In genomic region chr3:183584246-183584913, GRCh38 we compare ENCODE assay signal across 9 cellular contexts. TPM values are rescaled to one million over a fixed set of nuclear protein-coding genes. Genes with fewer than 3 reads are reported as not detected.
DNase-seq lines count a peak whose midpoint lies in the region; ATAC-seq and TF ChIP-seq lines count a peak whose summit lies in the region.
"Had no signal": no experiment of that assay in that cellular context is flagged by ENCODE, and none has a peak within 500 bp of the region (broad histone marks: within the 10 kb centered on the region; RNA-seq: fewer than 3 reads in every experiment).

No MANE protein-coding gene starts in this region.

- no peak for TF ChIP-seq CTCF in colonic mucosa (IDR thresholded peaks at IDR 0.05)
- TF ChIP-seq CTCF in testis (IDR thresholded peaks at IDR 0.05): no peak
- TF ChIP-seq CTCF in GM10266 (IDR thresholded peaks at IDR 0.05; ENCODE audit: control insufficient read depth, insufficient read depth, low read depth, missing control alignments): no peak

- in situ Hi-C loops in ACHN (cut with HindIII; ENCODE audit: low pct_ligation_motif_present, low pct_unique_long_range_greater_than_20kb, low sequenced_read_pairs): no loop called here

- H3K4me1 ChIP-seq in colonic mucosa: no peaks in the 10 kb centered on the region
- peaks cover 35% of the 10 kb centered on the region for H3K4me1 ChIP-seq in testis

- intact Hi-C loops in colonic mucosa (cut with DNase I): no loop called here
- intact Hi-C loops in testis (cut with DNase I; ENCODE audit: low total_unique reads): no loop called here

- no peaks in the 10 kb centered on the region for H3K36me3 ChIP-seq in colonic mucosa
- H3K36me3 ChIP-seq in testis (ENCODE audit: low read depth, missing control alignments): no peaks in the 10 kb centered on the region

- H3K9ac ChIP-seq in colonic mucosa (ENCODE audit: low read depth in 2 of 2, low read length in 2 of 2): no peak overlapping the region

- H3K4me3 ChIP-seq in colonic mucosa (no peak overlapping the region), testis (no peak overlapping the region)

- H3K27me3 ChIP-seq in colonic mucosa (no peaks in the 10 kb centered on the region), testis (no peaks in the 10 kb centered on the region)

- no peak for TF ChIP-seq POLR2A in testis (IDR thresholded peaks at IDR 0.05)

- H3K9me3 ChIP-seq in colonic mucosa (no peaks in the 10 kb centered on the region), testis (no peaks in the 10 kb centered on the region)

- WGBS in testis, 2 donors: 34 to 35% methylated on average over 7 of the region's 7 CpGs

- peak; percentile 74 for DNase-seq in NCI-H1694 treated with DMSO at 0.1 percent for 48 hours (lab: John Stamatoyannopoulos, UW)
- DNase-seq in colonic mucosa: peak; percentile 40
- peak; percentile 35 to 85 for DNase-seq in lung microvascular endothelial cell (ENCODE audit: low read depth in 2 of 2)
- DNase-seq in testis: peak; percentile 82
- DNase-seq in ACHN: no peak
- no peak for DNase-seq in GM10266 (ENCODE audit: extremely low spot score)

- no peak overlapping the region for H3K27ac ChIP-seq in colonic mucosa
- H3K27ac ChIP-seq in testis: peak overlapping the region; percentile 23 to 74

- ATAC-seq in HG02763 (IDR thresholded peaks at IDR 0.05; ENCODE audit: unreplicated experiment) (no peak), HG03159 (IDR thresholded peaks at IDR 0.05; ENCODE audit: unreplicated experiment) (no peak)

RNA-seq across cellular contexts. Expression of gene KLHL6, which starts 28.9 kb away (rescaled TPM):
- total RNA-seq in colonic mucosa (1 to 10 TPM; 2.0 to 2.1 TPM), lung microvascular endothelial cell (under 0.01 and 2.2 TPM in 2 replicates), testis (1 to 10 TPM in 1 of 2 donors, under 1 TPM in 1; 0.55 to 1.5 TPM)
- 1.4 TPM for polyA plus RNA-seq in testis (ENCODE audit: insufficient read depth, low read depth, low replicate concordance)
- total RNA-seq: RPMI7951 had no signal

RNA-seq across cellular contexts. Expression of gene KLHL24, which starts 51.0 kb away (rescaled TPM):
- total RNA-seq in colonic mucosa (10 to 100 TPM; 25.1 to 64.2 TPM), lung microvascular endothelial cell (74.3 and 83.3 TPM in 2 replicates), testis (10 to 100 TPM; 44.6 to 56.5 TPM)
- 17.1 TPM for polyA plus RNA-seq in testis (ENCODE audit: insufficient read depth, low read depth, low replicate concordance)

Comparison
In these comparisons a context has a peak if more than half of its experiments do, and no peak if none do; other contexts are left out.
1. DNase-seq: peak in NCI-H1694 treated with DMSO at 0.1 percent for 48 hours (single experiment), colonic mucosa (single experiment), lung microvascular endothelial cell (2 of 2) and testis (single experiment); none in ACHN (single experiment) and GM10266 (single experiment).